8 cellular contexts compared by ENCODE assay signal in the genomic region with DNA sequence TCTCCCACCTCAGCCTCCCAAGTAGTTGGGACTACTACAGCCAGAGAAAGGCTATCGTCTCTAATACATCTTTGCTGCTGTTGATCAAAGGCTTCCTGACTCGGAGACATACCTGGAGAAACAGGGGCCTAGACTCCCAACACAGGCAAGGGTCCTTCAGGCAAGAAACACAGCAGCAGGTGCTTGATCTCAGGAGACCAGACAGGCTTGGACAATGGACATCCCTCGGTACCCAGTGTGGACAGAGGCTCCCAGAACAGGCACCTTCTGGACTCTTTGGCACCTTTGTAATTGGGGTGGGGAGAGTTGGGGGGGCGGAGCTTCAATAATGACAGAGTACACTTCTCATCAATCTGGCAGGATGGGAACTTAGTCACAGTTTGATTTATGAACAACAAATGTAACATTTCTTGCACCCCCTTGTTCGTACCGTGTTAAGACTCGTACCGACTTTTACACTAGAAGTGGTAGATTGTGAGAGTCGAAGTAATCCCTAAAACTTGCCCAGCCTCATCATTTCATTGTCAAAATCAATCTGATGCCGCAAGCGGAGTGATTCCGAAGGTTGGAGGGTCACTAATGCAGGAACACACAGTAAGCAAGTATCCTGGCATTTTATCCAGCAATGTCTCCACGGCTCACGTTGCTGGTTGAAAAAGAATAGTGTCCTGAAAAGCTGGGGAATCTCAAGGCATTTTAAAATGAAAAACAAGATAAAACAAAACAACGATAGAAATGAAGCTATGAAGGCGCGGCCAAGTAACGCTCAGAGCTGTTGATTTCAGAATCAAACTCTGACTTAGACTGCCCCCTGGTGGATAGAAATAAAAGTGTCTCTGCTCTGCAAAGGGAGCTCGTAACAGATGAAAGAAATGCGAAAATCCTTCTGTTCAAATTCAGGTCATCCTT. TPM values are rescaled to one million over a fixed set of nuclear protein-coding genes. Genes with fewer than 3 reads are reported as not detected.
DNase-seq lines count a peak whose midpoint lies in the region; ATAC-seq, FAIRE-seq and TF ChIP-seq lines count a peak whose summit lies in the region.

No MANE protein-coding gene starts in this region.

- peak; percentile 78 for ATAC-seq in Right ventricle myocardium superior (ENCODE audit: poor library complexity)
- ATAC-seq in Right ventricle myocardium inferior, result no peak

- peaks cover 0 to 10% (median 2%) of the 10 kb centered on the region in 5 experiments for H3K9me3 Mint-ChIP-seq in brain

- H3K4me1 Mint-ChIP-seq in brain, result peaks cover 24% of the 10 kb centered on the region

- no peak for DNase-seq in Right ventricle myocardium superior
- no peak for DNase-seq in Right ventricle myocardium inferior (ENCODE audit: missing footprints)
- peak; percentile 24 for DNase-seq in H54 (ENCODE audit: insufficient read length, low spot score)
- DNase-seq in M059J (ENCODE audit: low read depth), result peak; percentile 68
- DNase-seq in RWPE1 (ENCODE audit: low spot score), result peak; percentile 77
- DNase-seq in iPS-NIHi7 (ENCODE audit: extremely low spot score), result peak; percentile 74
- DNase-seq in stimulated activated CD4-positive, alpha-beta T cell treated with anti-CD3 and anti-CD28 coated beads, Interleukin-15, amount 100 ng/mL, for 24 hours, result peak; percentile 41

- H3K36me3 Mint-ChIP-seq in brain, result no peaks in the 10 kb centered on the region

- CTCF ChIA-PET in RWPE1 (lab: Yijun Ruan, JAX), result interaction anchor here (0.5 to 3.1 kb wide), 38 partner anchors 8 to 1059 kb away, joined by 3 to 32 read pairs (median 4); no protein-coding TSS in a partner anchor

- peak overlapping the region in 4 of 5 experiments; percentile 22 to 87 (median 57) for H3K27ac Mint-ChIP-seq in brain

- TF ChIP-seq CTCF in RWPE1 (conservative IDR thresholded peaks at IDR 0.05; ENCODE audit: low read depth), result peak; percentile 90
- TF ChIP-seq CTCF in brain (conservative IDR thresholded peaks at IDR 0.05), result peak; percentile 90 to 91

- peak; percentile 38 for FAIRE-seq in H54 (lab: Jason Lieb, UNC)

- POLR2A ChIA-PET in RWPE1 (lab: Yijun Ruan, JAX; ENCODE audit: low non-redundant PET), result no interaction called here

- intact Hi-C loops in Right ventricle myocardium superior (cut with DNase I), result loop anchor here (5.0 kb wide), 1 partner anchor 651 kb away; no protein-coding TSS in a partner anchor
- intact Hi-C loops in Right ventricle myocardium inferior (cut with DNase I), result loop anchor here (5.0 kb wide), 1 partner anchor 646 kb away; no protein-coding TSS in a partner anchor

- no peak overlapping the region for H3K27ac ChIP-seq in RWPE1

- peak overlapping the region in 3 of 5 experiments; percentile 9 to 72 (median 29) for H3K4me3 Mint-ChIP-seq in brain

- no peak for TF ChIP-seq POLR2A in H54 (IDR thresholded peaks at IDR 0.05; ENCODE audit: low read depth, low read length)

- peaks cover 3% of the 10 kb centered on the region for H3K27me3 Mint-ChIP-seq in brain

RNA-seq across cellular contexts. Expression of a gene that starts 46.4 kb away (rescaled TPM):
- total RNA-seq in Right ventricle myocardium superior (1.1 TPM), Right ventricle myocardium inferior (1.1 TPM)
- 0.07 and 0.22 TPM in 2 replicates for total RNA-seq in M059J (2014; rRNA removed; shearing (Covaris generic))
- 25.9 TPM for polyA plus RNA-seq in brain (ENCODE audit: insufficient read depth, low read depth, low replicate concordance)

Comparison
In these comparisons a context has a peak if more than half of its experiments do, and no peak if none do; other contexts are left out.
1. DNase-seq: peak in H54 (single experiment), M059J (single experiment), RWPE1 (single experiment), iPS-NIHi7 (single experiment) and stimulated activated CD4-positive, alpha-beta T cell treated with anti-CD3 and anti-CD28 coated beads, Interleukin-15, amount 100 ng/mL, for 24 hours (single experiment); none in Right ventricle myocardium superior (single experiment) and Right ventricle myocardium inferior (single experiment).